In genomic region chr6:1103027-1103426, GRCh38 we compare ENCODE assay signal across 21 cellular contexts.
DNase-seq lines count a peak whose midpoint lies in the region; ATAC-seq and TF ChIP-seq lines count a peak whose summit lies in the region.
"Had no signal": no experiment of that assay in that cellular context is flagged by ENCODE, and none has a peak within 500 bp of the region (broad histone marks: within the 10 kb centered on the region; RNA-seq: fewer than 3 reads in every experiment).

No MANE protein-coding gene starts in this region.

- no peaks in the 10 kb centered on the region for H3K36me3 Mint-ChIP-seq in endodermal cell (ENCODE audit: low read depth)

- H3K79me2 ChIP-seq in parathyroid adenoma: no peaks in the 10 kb centered on the region

- no peak overlapping the region for H3K4me3 Mint-ChIP-seq in endodermal cell
- H3K4me3 Mint-ChIP-seq: CD4-positive, alpha-beta T cell; IgD-negative memory B cell had no signal

- H3K27ac ChIP-seq in endodermal cell (ENCODE audit: low read depth, low read length): peak overlapping the region; percentile 53
- no peak overlapping the region for H3K27ac ChIP-seq in parathyroid adenoma
- H3K27ac ChIP-seq: SK-N-MC had no signal

- WGBS in endodermal cell (ENCODE audit: insufficient coverage in 1 of 2, insufficient read length in 1 of 2), 2 experiments: 95 to 100% methylated on average over 8 of the region's 8 CpGs

- H3K27ac Mint-ChIP-seq in endodermal cell: no peak overlapping the region
- H3K27ac Mint-ChIP-seq: CD4-positive, alpha-beta T cell; IgD-negative memory B cell had no signal

- H3K36me3 ChIP-seq in endodermal cell (ENCODE audit: control insufficient read depth, insufficient read depth, low read length) (no peaks in the 10 kb centered on the region), parathyroid adenoma (ENCODE audit: control insufficient read depth, insufficient read depth, low read length) (no peaks in the 10 kb centered on the region)
- H3K36me3 ChIP-seq: BE2C had no signal

- H3K27me3 ChIP-seq in endodermal cell (ENCODE audit: control insufficient read depth, insufficient read depth, low read length, poor library complexity, severe bottlenecking): peaks cover 18% of the 10 kb centered on the region
- no peaks in the 10 kb centered on the region for H3K27me3 ChIP-seq in parathyroid adenoma (ENCODE audit: control insufficient read depth, insufficient read depth, low read length)

- ATAC-seq in GM18498 (IDR thresholded peaks at IDR 0.05; ENCODE audit: unreplicated experiment) (no peak), HG03457 (IDR thresholded peaks at IDR 0.05; ENCODE audit: unreplicated experiment) (no peak), HG03439 (IDR thresholded peaks at IDR 0.05; ENCODE audit: unreplicated experiment) (no peak)

- peak overlapping the region; percentile 19 for H2AFZ ChIP-seq in parathyroid adenoma

- H3K4me3 ChIP-seq in endodermal cell (ENCODE audit: low read length): no peak overlapping the region
- no peak overlapping the region for H3K4me3 ChIP-seq in parathyroid adenoma (ENCODE audit: low read depth, low read length)
- H3K4me3 ChIP-seq: SK-N-MC had no signal

- peaks cover 22% of the 10 kb centered on the region for H3K4me1 Mint-ChIP-seq in endodermal cell
- H3K4me1 Mint-ChIP-seq: IgD-negative memory B cell had no signal

- H3K9me3 ChIP-seq in endodermal cell (ENCODE audit: control insufficient read depth, low read length): peaks cover 12% of the 10 kb centered on the region
- H3K9me3 ChIP-seq in parathyroid adenoma (ENCODE audit: control insufficient read depth, low read length): no peaks in the 10 kb centered on the region
- H3K9me3 ChIP-seq: BE2C, Caco-2 had no signal

- H3K4me2 ChIP-seq in parathyroid adenoma (ENCODE audit: low read length): peak overlapping the region; percentile 29

- H3K4me1 ChIP-seq in endodermal cell (ENCODE audit: control insufficient read depth, insufficient read depth, low read length): peaks cover 5% of the 10 kb centered on the region
- no peaks in the 10 kb centered on the region for H3K4me1 ChIP-seq in parathyroid adenoma
- H3K4me1 ChIP-seq: BE2C had no signal

- peak; percentile 85 for DNase-seq in DMS 273 (lab: John Stamatoyannopoulos, UW; ENCODE audit: unreplicated experiment)
- peak; percentile 80 for DNase-seq in NCI-H524 treated with DMSO at 0.1 percent for 48 hours (lab: John Stamatoyannopoulos, UW)
- DNase-seq in endodermal cell: no peak
- DNase-seq in SIG-M5 treated with dmso at 0.1 percent for 504 hours (lab: John Stamatoyannopoulos, UW; ENCODE audit: unreplicated experiment): no peak
- DNase-seq: BE2C; Caco-2; CD4-positive, alpha-beta T cell; Karpas-422; MV-4-11; NCI-H1105 treated with DMSO at 0.1 percent for 48 hours; NCI-H2029 treated with DMSO at 0.1 percent for 48 hours; NCI-H226; NCI-H510A treated with DMSO at 0.1 percent for 48 hours; SHP77; SW 1271 had no signal

- H3K9me3 Mint-ChIP-seq in endodermal cell: peaks cover 12% of the 10 kb centered on the region

- H3K9ac ChIP-seq in endodermal cell (ENCODE audit: extremely low read depth, low read length, poor library complexity, severe bottlenecking): no peak overlapping the region
- H3K9ac ChIP-seq in parathyroid adenoma: no peak overlapping the region

- H3K27me3 Mint-ChIP-seq in endodermal cell (ENCODE audit: insufficient read depth): peaks cover 81% of the 10 kb centered on the region

- TF ChIP-seq CTCF in endodermal cell (conservative IDR thresholded peaks at IDR 0.05) (no peak), parathyroid adenoma (IDR thresholded peaks at IDR 0.05) (no peak)

Comparison
In these comparisons a context has a peak if more than half of its experiments do, and no peak if none do; other contexts are left out.
1. DNase-seq: peak in DMS 273 (single experiment) and NCI-H524 treated with DMSO at 0.1 percent for 48 hours (single experiment); none in endodermal cell (single experiment) and SIG-M5 treated with dmso at 0.1 percent for 504 hours (single experiment).